In genomic region chr5:115243412-115243811, GRCh38 we compare ENCODE assay signal across 1 cellular context.
TF ChIP-seq lines count a peak whose summit lies in the region.

No MANE protein-coding gene starts in this region.

TF ChIP-seq in GM23338, 12 proteins besides CTCF, POLR2A, EP300 and RAD21 (continued from another document):
- TF ChIP-seq ZNF462 (CRISPR knock-in tag; IDR thresholded peaks at IDR 0.05): no peak
- TF ChIP-seq CREB1 (CRISPR knock-in tag; IDR thresholded peaks at IDR 0.05; ENCODE audit: low read depth): no peak
- no peak for TF ChIP-seq ZNF331 (CRISPR knock-in tag; IDR thresholded peaks at IDR 0.05; ENCODE audit: low read depth)
TF ChIP-seq in GM23338: peak in this region for 0.
